7 cellular contexts compared by ENCODE assay signal in the genomic region with DNA sequence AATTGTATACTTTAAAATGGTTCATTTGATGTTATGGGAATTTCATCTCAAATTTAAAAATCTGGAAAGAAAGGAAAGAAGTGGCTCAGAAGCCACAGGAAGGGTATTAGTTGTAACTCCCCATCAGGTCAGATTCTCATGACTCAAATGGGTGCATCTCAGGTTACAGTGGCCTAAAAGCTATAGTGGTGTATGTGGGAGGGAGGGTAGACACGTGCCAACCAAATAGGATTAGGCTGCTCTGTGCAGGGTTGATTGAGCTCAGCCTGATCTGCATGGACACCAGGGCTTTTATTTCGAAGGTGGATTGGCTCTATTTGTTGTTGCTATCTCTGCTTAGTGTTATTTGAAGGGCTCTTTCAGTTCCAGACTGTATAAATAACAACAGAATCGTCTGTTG.
A peak's percentile ranks its signal among the peaks of the same experiment; 100 is the strongest.
DNase-seq lines count a peak whose midpoint lies in the region; ATAC-seq and TF ChIP-seq lines count a peak whose summit lies in the region.

No MANE protein-coding gene starts in this region.

- H3K36me3 Mint-ChIP-seq in activated T-helper 2 cell treated with anti-CD3 and anti-CD28 coated beads, Interferon-gamma antibody, Interleukin-2, Interleukin-4, amounts not matched to agents 10 μg/mL and 5 μg/mL and 100 μg/mL, durations not matched to agents 14 hours and 24 hours and 36 hours (ENCODE audit: low read depth), result no peaks in the 10 kb centered on the region

- peaks cover 5% of the 10 kb centered on the region for H3K27me3 Mint-ChIP-seq in activated T-helper 2 cell treated with anti-CD3 and anti-CD28 coated beads, Interferon-gamma antibody, Interleukin-2, Interleukin-4, amounts not matched to agents 10 μg/mL and 5 μg/mL and 100 μg/mL, durations not matched to agents 14 hours and 24 hours and 36 hours (ENCODE audit: low read depth)

- no peak for ATAC-seq in GM19023 (IDR thresholded peaks at IDR 0.05; ENCODE audit: unreplicated experiment)

- no peak overlapping the region for H3K4me3 Mint-ChIP-seq in activated T-helper 2 cell treated with anti-CD3 and anti-CD28 coated beads, Interferon-gamma antibody, Interleukin-2, Interleukin-4, amounts not matched to agents 10 μg/mL and 5 μg/mL and 100 μg/mL, durations not matched to agents 14 hours and 24 hours and 36 hours (ENCODE audit: low read depth)

- H3K9me3 Mint-ChIP-seq in activated T-helper 2 cell treated with anti-CD3 and anti-CD28 coated beads, Interferon-gamma antibody, Interleukin-2, Interleukin-4, amounts not matched to agents 10 μg/mL and 5 μg/mL and 100 μg/mL, durations not matched to agents 14 hours and 24 hours and 36 hours, result no peaks in the 10 kb centered on the region

- H3K4me3 ChIP-seq in HFF-Myc (replicated peaks; ENCODE audit: low read depth, low read length) (no peak overlapping the region), cardiac fibroblast (replicated peaks in 1 of 2; ENCODE audit: low read depth in 2 of 2, low read length in 2 of 2) (no peak overlapping the region), retinal pigment epithelial cell (ENCODE audit: low read length) (no peak overlapping the region)

- no peak for TF ChIP-seq CTCF in HFF-Myc (IDR thresholded peaks at IDR 0.05; ENCODE audit: low read depth, low read length, missing control alignments)
- no peak for TF ChIP-seq CTCF in cardiac fibroblast (IDR thresholded peaks at IDR 0.05; ENCODE audit: low read depth, low read length)
- TF ChIP-seq CTCF in retinal pigment epithelial cell (conservative IDR thresholded peaks at IDR 0.05; ENCODE audit: low read depth, low read length), result no peak

- H3K4me1 Mint-ChIP-seq in activated T-helper 2 cell treated with anti-CD3 and anti-CD28 coated beads, Interferon-gamma antibody, Interleukin-2, Interleukin-4, amounts not matched to agents 10 μg/mL and 5 μg/mL and 100 μg/mL, durations not matched to agents 14 hours and 24 hours and 36 hours (ENCODE audit: low read depth), result no peaks in the 10 kb centered on the region

- intact Hi-C loops in activated T-helper 2 cell treated with anti-CD3 and anti-CD28 coated beads, Interferon-gamma antibody, Interleukin-2, Interleukin-4, amounts not matched to agents 10 μg/mL and 5 μg/mL and 100 μg/mL, durations not matched to agents 14 hours and 24 hours and 36 hours (cut with micrococcal nuclease), result no loop called here

- H3K27ac Mint-ChIP-seq in activated T-helper 2 cell treated with anti-CD3 and anti-CD28 coated beads, Interferon-gamma antibody, Interleukin-2, Interleukin-4, amounts not matched to agents 10 μg/mL and 5 μg/mL and 100 μg/mL, durations not matched to agents 14 hours and 24 hours and 36 hours, result no peak overlapping the region

- DNase-seq in HFF-Myc (ENCODE audit: extremely low read depth, low read depth) (peak; percentile 37), NCI-H524 (lab: John Stamatoyannopoulos, UW) (peak; percentile 80 to 89), cardiac fibroblast (ENCODE audit: low read depth in 2 of 2) (peak; percentile 33 to 37), retinal pigment epithelial cell (ENCODE audit: low read depth) (peak; percentile 86), amygdala (lab: John Stamatoyannopoulos, UW) (no peak)
- no peak for DNase-seq in activated T-helper 2 cell treated with anti-CD3 and anti-CD28 coated beads, Interferon-gamma antibody, Interleukin-2, Interleukin-4, amounts not matched to agents 10 μg/mL and 5 μg/mL and 100 μg/mL, durations not matched to agents 14 hours and 24 hours and 36 hours (ENCODE audit: low spot score)

Comparison
In these comparisons a context has a peak if more than half of its experiments do, and no peak if none do; other contexts are left out.
1. DNase-seq: peak in HFF-Myc (single experiment), NCI-H524 (2 of 2), cardiac fibroblast (2 of 2) and retinal pigment epithelial cell (single experiment); none in amygdala (0 of 56) and activated T-helper 2 cell treated with anti-CD3 and anti-CD28 coated beads, Interferon-gamma antibody, Interleukin-2, Interleukin-4, amounts not matched to agents 10 μg/mL and 5 μg/mL and 100 μg/mL, durations not matched to agents 14 hours and 24 hours and 36 hours (single experiment).